In the genomic region with DNA sequence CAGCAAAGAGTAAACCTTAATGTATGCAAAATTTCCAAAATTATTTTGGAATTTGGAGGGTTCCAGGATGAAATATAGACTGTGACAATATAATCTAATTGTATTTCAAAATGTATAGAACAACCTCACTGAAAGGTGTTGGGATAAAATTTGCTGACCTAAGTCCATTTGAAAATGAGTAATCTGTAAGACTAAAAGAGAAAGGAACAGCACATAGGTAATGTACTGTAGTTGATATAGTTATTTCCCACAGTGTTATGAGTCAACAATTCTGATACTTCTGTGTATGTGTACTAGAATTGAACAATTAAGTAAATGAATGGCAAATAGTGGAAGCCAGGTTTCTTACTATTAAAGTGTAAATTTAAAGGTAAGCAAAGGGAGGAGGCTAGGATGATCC, we compare ENCODE assay signal across 2 cellular contexts.
A peak's percentile ranks its signal among the peaks of the same experiment; 100 is the strongest.
TF ChIP-seq lines count a peak whose summit lies in the region.

No MANE protein-coding gene starts in this region.

TF ChIP-seq in IMR-90, 13 proteins besides CTCF, POLR2A, EP300 and RAD21:
- TF ChIP-seq MAZ (IDR thresholded peaks at IDR 0.05; ENCODE audit: borderline replicate concordance, low read depth, low read length) (no peak), SMC3 (IDR thresholded peaks at IDR 0.05; ENCODE audit: low read depth, low read length) (no peak), BHLHE40 (IDR thresholded peaks at IDR 0.05; ENCODE audit: low read depth, low read length) (no peak), MAFK (IDR thresholded peaks at IDR 0.05; ENCODE audit: low read depth, low read length) (peak; percentile 94), RFX5 (IDR thresholded peaks at IDR 0.05; ENCODE audit: low read depth, low read length) (no peak)
- TF ChIP-seq, protein P1, sequence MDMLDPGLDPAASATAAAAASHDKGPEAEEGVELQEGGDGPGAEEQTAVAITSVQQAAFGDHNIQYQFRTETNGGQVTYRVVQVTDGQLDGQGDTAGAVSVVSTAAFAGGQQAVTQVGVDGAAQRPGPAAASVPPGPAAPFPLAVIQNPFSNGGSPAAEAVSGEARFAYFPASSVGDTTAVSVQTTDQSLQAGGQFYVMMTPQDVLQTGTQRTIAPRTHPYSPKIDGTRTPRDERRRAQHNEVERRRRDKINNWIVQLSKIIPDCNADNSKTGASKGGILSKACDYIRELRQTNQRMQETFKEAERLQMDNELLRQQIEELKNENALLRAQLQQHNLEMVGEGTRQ (IDR thresholded peaks at IDR 0.05; ENCODE audit: low read depth, low read length), result no peak
- TF ChIP-seq, protein P2, sequence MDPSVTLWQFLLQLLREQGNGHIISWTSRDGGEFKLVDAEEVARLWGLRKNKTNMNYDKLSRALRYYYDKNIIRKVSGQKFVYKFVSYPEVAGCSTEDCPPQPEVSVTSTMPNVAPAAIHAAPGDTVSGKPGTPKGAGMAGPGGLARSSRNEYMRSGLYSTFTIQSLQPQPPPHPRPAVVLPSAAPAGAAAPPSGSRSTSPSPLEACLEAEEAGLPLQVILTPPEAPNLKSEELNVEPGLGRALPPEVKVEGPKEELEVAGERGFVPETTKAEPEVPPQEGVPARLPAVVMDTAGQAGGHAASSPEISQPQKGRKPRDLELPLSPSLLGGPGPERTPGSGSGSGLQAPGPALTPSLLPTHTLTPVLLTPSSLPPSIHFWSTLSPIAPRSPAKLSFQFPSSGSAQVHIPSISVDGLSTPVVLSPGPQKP (IDR thresholded peaks at IDR 0.05; ENCODE audit: borderline replicate concordance, low read depth, low read length), result no peak

TF ChIP-seq in K562, 482 proteins besides CTCF, POLR2A, EP300 and RAD21:
- TF ChIP-seq ZNF316 (IDR thresholded peaks at IDR 0.05) (peak; percentile 75), MAFF (IDR thresholded peaks at IDR 0.05; ENCODE audit: low read length) (peak; percentile 62), KDM5B (IDR thresholded peaks at IDR 0.05; ENCODE audit: insufficient replicate concordance, low read depth, low read length) (no peak), ZNF140 (CRISPR knock-in tag; IDR thresholded peaks at IDR 0.05) (no peak), PHF8 (IDR thresholded peaks at IDR 0.05; ENCODE audit: borderline replicate concordance, low read length) (no peak), NCOA4 (IDR thresholded peaks at IDR 0.05; ENCODE audit: partially characterized antibody) (no peak), MAFG (tag; conservative IDR thresholded peaks at IDR 0.05) (no peak; the same call in 1 of the 2 replicates), HMGN3 (IDR thresholded peaks at IDR 0.05; ENCODE audit: borderline replicate concordance, extremely low read depth, insufficient read length, low read depth, low read length) (no peak), MAFK (IDR thresholded peaks at IDR 0.05; ENCODE audit: low read length) (peak; percentile 72), C11orf30 (IDR thresholded peaks at IDR 0.05; ENCODE audit: low read depth) (peak; percentile 47; the same call in 1 of the 2 replicates)
- TF ChIP-seq, protein P3, sequence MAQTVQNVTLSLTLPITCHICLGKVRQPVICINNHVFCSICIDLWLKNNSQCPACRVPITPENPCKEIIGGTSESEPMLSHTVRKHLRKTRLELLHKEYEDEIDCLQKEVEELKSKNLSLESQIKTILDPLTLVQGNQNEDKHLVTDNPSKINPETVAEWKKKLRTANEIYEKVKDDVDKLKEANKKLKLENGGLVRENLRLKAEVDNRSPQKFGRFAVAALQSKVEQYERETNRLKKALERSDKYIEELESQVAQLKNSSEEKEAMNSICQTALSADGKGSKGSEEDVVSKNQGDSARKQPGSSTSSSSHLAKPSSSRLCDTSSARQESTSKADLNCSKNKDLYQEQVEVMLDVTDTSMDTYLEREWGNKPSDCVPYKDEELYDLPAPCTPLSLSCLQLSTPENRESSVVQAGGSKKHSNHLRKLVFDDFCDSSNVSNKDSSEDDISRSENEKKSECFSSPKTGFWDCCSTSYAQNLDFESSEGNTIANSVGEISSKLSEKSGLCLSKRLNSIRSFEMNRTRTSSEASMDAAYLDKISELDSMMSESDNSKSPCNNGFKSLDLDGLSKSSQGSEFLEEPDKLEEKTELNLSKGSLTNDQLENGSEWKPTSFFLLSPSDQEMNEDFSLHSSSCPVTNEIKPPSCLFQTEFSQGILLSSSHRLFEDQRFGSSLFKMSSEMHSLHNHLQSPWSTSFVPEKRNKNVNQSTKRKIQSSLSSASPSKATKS (CRISPR knock-in tag; IDR thresholded peaks at IDR 0.05), result no peak
- TF ChIP-seq, protein P4, sequence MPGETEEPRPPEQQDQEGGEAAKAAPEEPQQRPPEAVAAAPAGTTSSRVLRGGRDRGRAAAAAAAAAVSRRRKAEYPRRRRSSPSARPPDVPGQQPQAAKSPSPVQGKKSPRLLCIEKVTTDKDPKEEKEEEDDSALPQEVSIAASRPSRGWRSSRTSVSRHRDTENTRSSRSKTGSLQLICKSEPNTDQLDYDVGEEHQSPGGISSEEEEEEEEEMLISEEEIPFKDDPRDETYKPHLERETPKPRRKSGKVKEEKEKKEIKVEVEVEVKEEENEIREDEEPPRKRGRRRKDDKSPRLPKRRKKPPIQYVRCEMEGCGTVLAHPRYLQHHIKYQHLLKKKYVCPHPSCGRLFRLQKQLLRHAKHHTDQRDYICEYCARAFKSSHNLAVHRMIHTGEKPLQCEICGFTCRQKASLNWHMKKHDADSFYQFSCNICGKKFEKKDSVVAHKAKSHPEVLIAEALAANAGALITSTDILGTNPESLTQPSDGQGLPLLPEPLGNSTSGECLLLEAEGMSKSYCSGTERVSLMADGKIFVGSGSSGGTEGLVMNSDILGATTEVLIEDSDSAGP (CRISPR knock-in tag; IDR thresholded peaks at IDR 0.05), result no peak
- TF ChIP-seq, protein P5, sequence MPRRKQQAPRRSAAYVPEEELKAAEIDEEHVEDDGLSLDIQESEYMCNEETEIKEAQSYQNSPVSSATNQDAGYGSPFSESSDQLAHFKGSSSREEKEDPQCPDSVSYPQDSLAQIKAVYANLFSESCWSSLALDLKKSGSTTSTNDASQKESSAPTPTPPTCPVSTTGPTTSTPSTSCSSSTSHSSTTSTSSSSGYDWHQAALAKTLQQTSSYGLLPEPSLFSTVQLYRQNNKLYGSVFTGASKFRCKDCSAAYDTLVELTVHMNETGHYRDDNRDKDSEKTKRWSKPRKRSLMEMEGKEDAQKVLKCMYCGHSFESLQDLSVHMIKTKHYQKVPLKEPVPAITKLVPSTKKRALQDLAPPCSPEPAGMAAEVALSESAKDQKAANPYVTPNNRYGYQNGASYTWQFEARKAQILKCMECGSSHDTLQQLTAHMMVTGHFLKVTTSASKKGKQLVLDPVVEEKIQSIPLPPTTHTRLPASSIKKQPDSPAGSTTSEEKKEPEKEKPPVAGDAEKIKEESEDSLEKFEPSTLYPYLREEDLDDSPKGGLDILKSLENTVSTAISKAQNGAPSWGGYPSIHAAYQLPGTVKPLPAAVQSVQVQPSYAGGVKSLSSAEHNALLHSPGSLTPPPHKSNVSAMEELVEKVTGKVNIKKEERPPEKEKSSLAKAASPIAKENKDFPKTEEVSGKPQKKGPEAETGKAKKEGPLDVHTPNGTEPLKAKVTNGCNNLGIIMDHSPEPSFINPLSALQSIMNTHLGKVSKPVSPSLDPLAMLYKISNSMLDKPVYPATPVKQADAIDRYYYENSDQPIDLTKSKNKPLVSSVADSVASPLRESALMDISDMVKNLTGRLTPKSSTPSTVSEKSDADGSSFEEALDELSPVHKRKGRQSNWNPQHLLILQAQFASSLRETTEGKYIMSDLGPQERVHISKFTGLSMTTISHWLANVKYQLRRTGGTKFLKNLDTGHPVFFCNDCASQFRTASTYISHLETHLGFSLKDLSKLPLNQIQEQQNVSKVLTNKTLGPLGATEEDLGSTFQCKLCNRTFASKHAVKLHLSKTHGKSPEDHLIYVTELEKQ (CRISPR knock-in tag; IDR thresholded peaks at IDR 0.05), result no peak
